Comparison of ENCODE assay signal across 10 cellular contexts in genomic region chr1:154808909-154809262, GRCh38.
DNase-seq lines count a peak whose midpoint lies in the region; ATAC-seq and TF ChIP-seq lines count a peak whose summit lies in the region.
"Had no signal": no experiment of that assay in that cellular context is flagged by ENCODE, and none has a peak within 500 bp of the region (broad histone marks: within the 10 kb centered on the region; RNA-seq: fewer than 3 reads in every experiment).

No MANE protein-coding gene starts in this region.

- H3K9ac ChIP-seq in GM23248, result no peak overlapping the region
- no peak overlapping the region for H3K9ac ChIP-seq in mesendoderm (ENCODE audit: low read length)
- H3K9ac ChIP-seq in PC-3 (ENCODE audit: low read length), result no peak overlapping the region

- CTCF ChIA-PET in PC-3 (lab: Charles Lee), result no interaction called here

- H4K20me1 ChIP-seq in GM23248 (ENCODE audit: insufficient read depth), result no peaks in the 10 kb centered on the region
- no peaks in the 10 kb centered on the region for H4K20me1 ChIP-seq in PC-3 (ENCODE audit: low read length)

- peak overlapping the region; percentile 83 for H3K27ac Mint-ChIP-seq in nephron progenitor cell

- no peak overlapping the region for H2BK15ac ChIP-seq in mesendoderm (replicated peaks; ENCODE audit: low read depth)

- no peak overlapping the region for H3K23ac ChIP-seq in mesendoderm (ENCODE audit: low read length)

- H3K9me3 ChIP-seq in GM23248 (ENCODE audit: low read depth), result no peaks in the 10 kb centered on the region
- H3K9me3 ChIP-seq in SJCRH30 (replicated peaks), result no peaks in the 10 kb centered on the region
- H3K9me3 ChIP-seq in PC-3 (ENCODE audit: low read length), result no peaks in the 10 kb centered on the region
- H3K9me3 ChIP-seq: Caco-2 had no signal

- H3K4me3 ChIP-seq in GM23248 (no peak overlapping the region), SJCRH30 (0 out of 2 replicates have a peak overlapping the region, but pooled peaks have one; percentile 7), mesendoderm (ENCODE audit: low read length) (no peak overlapping the region), PC-3 (ENCODE audit: low read length) (no peak overlapping the region)

- in situ Hi-C loops in GM13976 (cut with MboI; ENCODE audit: low sequenced_read_pairs, unreplicated experiment), result no loop called here
- in situ Hi-C loops in GM23248 (cut with MboI), result no loop called here

- TF ChIP-seq CTCF in GM13976 (IDR thresholded peaks at IDR 0.05; ENCODE audit: borderline replicate concordance, control extremely low read depth, extremely low read depth, insufficient read depth, missing control alignments) (no peak), nephron progenitor cell (IDR thresholded peaks at IDR 0.05) (no peak), PC-3 (conservative IDR thresholded peaks at IDR 0.05; ENCODE audit: low read depth, low read length) (no peak)

- no peak overlapping the region for H2BK120ac ChIP-seq in mesendoderm (ENCODE audit: low read depth, low read length)

- no peak overlapping the region for H4K5ac ChIP-seq in mesendoderm (ENCODE audit: low read length)

- no peak overlapping the region for H2AK5ac ChIP-seq in mesendoderm (ENCODE audit: low read length)

- no peak overlapping the region for H2AFZ ChIP-seq in GM23248
- H2AFZ ChIP-seq in PC-3 (ENCODE audit: low read length), result no peak overlapping the region

- DNase-seq in GM13976 (ENCODE audit: low spot score) (peak; percentile 64), GM23248 (peak; percentile 13), SJCRH30 (peak; percentile 73 to 77), nephron progenitor cell (peak; percentile 57), mesendoderm (no peak), NCI-H128 (lab: John Stamatoyannopoulos, UW; ENCODE audit: unreplicated experiment) (no peak), PC-3 (no peak)
- DNase-seq: Caco-2; stimulated activated CD4-positive, alpha-beta T cell treated with anti-CD3 and anti-CD28 coated beads, Interleukin-1b, Interleukin-23, amount 100 ng/mL, for 48 hours had no signal

- H3K79me1 ChIP-seq in mesendoderm (ENCODE audit: low read length), result no peaks in the 10 kb centered on the region

- H3K9me3 Mint-ChIP-seq in nephron progenitor cell, result no peaks in the 10 kb centered on the region

- H3K18ac ChIP-seq in mesendoderm (ENCODE audit: low read length), result no peak overlapping the region

- intact Hi-C loops in PC-3 (cut with micrococcal nuclease), result no loop called here

- 69 to 71% methylated on average over 17 of the region's 17 CpGs for WGBS in GM23248 (ENCODE audit: low coverage in 1 of 2, low lambda C conversion rate in 2 of 2, missing lambda C conversion rate in 2 of 2), 2 experiments
- no CpG with 5 or more reads among the region's 17 CpGs for WGBS in mesendoderm (ENCODE audit: extremely low coverage, insufficient coverage, low lambda C conversion rate)

- no peaks in the 10 kb centered on the region for H3K9me2 ChIP-seq in GM23248 (ENCODE audit: insufficient read depth)
- no peaks in the 10 kb centered on the region for H3K9me2 ChIP-seq in PC-3 (replicated peaks; ENCODE audit: low read length)

- H3K27ac ChIP-seq in GM23248, result no peak overlapping the region
- H3K27ac ChIP-seq in SJCRH30, result peak overlapping the region; percentile 83
- no peak overlapping the region for H3K27ac ChIP-seq in mesendoderm (ENCODE audit: low read depth, low read length)
- no peak overlapping the region for H3K27ac ChIP-seq in PC-3 (ENCODE audit: low read length)

- H3K4me3 Mint-ChIP-seq in nephron progenitor cell, result peak overlapping the region; percentile 22

- no peak overlapping the region for H3K4ac ChIP-seq in mesendoderm (ENCODE audit: low read depth, low read length)

- ATAC-seq in HG02588 (IDR thresholded peaks at IDR 0.05; ENCODE audit: unreplicated experiment) (no peak), PC-3 (no peak)

- H4K8ac ChIP-seq in mesendoderm (ENCODE audit: low read depth, low read length), result no peak overlapping the region

- peaks cover 40% of the 10 kb centered on the region for H3K27me3 ChIP-seq in GM23248 (replicated peaks; ENCODE audit: insufficient read depth)
- H3K27me3 ChIP-seq in SJCRH30, result no peaks in the 10 kb centered on the region
- no peaks in the 10 kb centered on the region for H3K27me3 ChIP-seq in mesendoderm (ENCODE audit: insufficient read depth, low read length, poor library complexity)
- peaks cover 65% of the 10 kb centered on the region for H3K27me3 ChIP-seq in PC-3 (ENCODE audit: low read length)

- no peaks in the 10 kb centered on the region for H3K36me3 Mint-ChIP-seq in nephron progenitor cell (ENCODE audit: low read depth)

- BruUV-seq in PC-3 (replicated peaks; lab: Mats Ljungman, UMichigan), result no TSS peak

- H3K4me1 Mint-ChIP-seq in nephron progenitor cell, result peaks cover 83% of the 10 kb centered on the region

- H3K56ac ChIP-seq in mesendoderm (ENCODE audit: low read length), result no peak overlapping the region

- H2BK5ac ChIP-seq in mesendoderm (ENCODE audit: low read length), result no peak overlapping the region

- H3K36me3 ChIP-seq in GM23248 (ENCODE audit: low read depth) (no peaks in the 10 kb centered on the region), SJCRH30 (no peaks in the 10 kb centered on the region), mesendoderm (ENCODE audit: control insufficient read depth, insufficient read depth, low read length) (no peaks in the 10 kb centered on the region), PC-3 (ENCODE audit: low read depth, low read length) (no peaks in the 10 kb centered on the region)

- H3K4me1 ChIP-seq in GM23248 (ENCODE audit: insufficient read depth), result no peaks in the 10 kb centered on the region
- H3K4me1 ChIP-seq in SJCRH30, result peaks cover 82% of the 10 kb centered on the region
- H3K4me1 ChIP-seq in mesendoderm (ENCODE audit: control insufficient read depth, low read depth, low read length), result peaks cover 11% of the 10 kb centered on the region
- no peaks in the 10 kb centered on the region for H3K4me1 ChIP-seq in PC-3 (ENCODE audit: insufficient read depth, low read length)

- H3F3A ChIP-seq in GM23248 (ENCODE audit: insufficient read depth) (no peaks in the 10 kb centered on the region), PC-3 (ENCODE audit: low read length, unreplicated experiment) (no peaks in the 10 kb centered on the region)

- H3K4me2 ChIP-seq in GM23248 (ENCODE audit: unreplicated experiment), result no peak overlapping the region
- H3K4me2 ChIP-seq in mesendoderm (ENCODE audit: low read length), result no peak overlapping the region
- H3K4me2 ChIP-seq in PC-3 (ENCODE audit: low read length), result no peak overlapping the region

- POLR2A ChIA-PET in PC-3 (lab: Charles Lee; ENCODE audit: unreplicated experiment), result no interaction called here

- no peaks in the 10 kb centered on the region for H3K27me3 Mint-ChIP-seq in nephron progenitor cell (ENCODE audit: low read depth, poor library complexity)

- H3K79me2 ChIP-seq in GM23248 (ENCODE audit: insufficient read depth) (no peaks in the 10 kb centered on the region), mesendoderm (ENCODE audit: control insufficient read depth, insufficient read depth, low read length) (no peaks in the 10 kb centered on the region), PC-3 (ENCODE audit: low read length) (no peaks in the 10 kb centered on the region)

Comparison
In these comparisons a context has a peak if more than half of its experiments do, and no peak if none do; other contexts are left out.
1. DNase-seq: peak in GM13976 (single experiment), GM23248 (single experiment), SJCRH30 (2 of 2) and nephron progenitor cell (single experiment); none in mesendoderm (single experiment), NCI-H128 (single experiment) and PC-3 (single experiment).